In genomic region chr5:76165029-76165428, GRCh38 we compare ENCODE assay signal across 37 cellular contexts.
"Had no signal": no experiment of that assay in that cellular context is flagged by ENCODE, and none has a peak within 500 bp of the region (broad histone marks: within the 10 kb centered on the region; RNA-seq: fewer than 3 reads in every experiment).

No MANE protein-coding gene starts in this region.

- H3K4me3 Mint-ChIP-seq: activated naive CD4-positive, alpha-beta T cell treated with anti-CD3 and anti-CD28 coated beads for 36 hours; activated naive CD4-positive, alpha-beta T cell treated with anti-CD3 and anti-CD28 coated beads, Interleukin-2, amount 10 ng/mL, durations not matched to agents 7 days and 5 days; activated naive CD4-positive, alpha-beta T cell treated with anti-CD3 and anti-CD28 coated beads, Interleukin-2, amount 50 U/mL, for 24 hours; activated naive CD8-positive, alpha-beta T cell; activated naive CD8-positive, alpha-beta T cell treated with anti-CD3 and anti-CD28 coated beads for 36 hours; activated naive CD8-positive, alpha-beta T cell treated with anti-CD3 and anti-CD28 coated beads, Interleukin-2, amount 10 ng/mL, durations not matched to agents 7 days and 5 days; activated naive CD8-positive, alpha-beta T cell treated with anti-CD3 and anti-CD28 coated beads, Interleukin-2, amount 50 U/mL, for 24 hours; activated T-cell treated with anti-CD3 and anti-CD28 coated beads, Interleukin-2, amount 50 U/mL, for 24 hours; activated T-cell treated with anti-CD3 and anti-CD28 coated beads, Interleukin-2, amount 50 U/mL, for 4 hours; activated T-cell treated with anti-CD3 and anti-CD28 coated beads, Interleukin-2, amount 50 U/mL, for 72 hours; activated T-helper 1 cell treated with anti-CD3 and anti-CD28 coated beads, Interleukin-12 subunit alpha, Interleukin-12 subunit beta, Interleukin-2, Interleukin-4 antibody, amounts not matched to agents 30 ng/mL and 10 ng/mL and 1 ng/mL, durations not matched to agents 14 hours and 24 hours and 36 hours; activated T-helper 17 cell treated with anti-CD3 and anti-CD28 coated beads, Interleukin-2, amount 50 U/mL, for 72 hours; brain; central memory CD8-positive, alpha-beta T cell had no signal

- H3K9me3 Mint-ChIP-seq: activated naive CD4-positive, alpha-beta T cell treated with anti-CD3 and anti-CD28 coated beads for 36 hours; activated naive CD4-positive, alpha-beta T cell treated with anti-CD3 and anti-CD28 coated beads, Interleukin-2, amount 10 ng/mL, durations not matched to agents 7 days and 5 days; activated naive CD4-positive, alpha-beta T cell treated with anti-CD3 and anti-CD28 coated beads, Interleukin-2, amount 50 U/mL, for 24 hours; activated naive CD8-positive, alpha-beta T cell treated with anti-CD3 and anti-CD28 coated beads, Interleukin-2, amount 10 ng/mL, durations not matched to agents 7 days and 5 days; activated T-helper 2 cell treated with anti-CD3 and anti-CD28 coated beads, Interferon-gamma antibody, Interleukin-2, Interleukin-4, amounts not matched to agents 10 μg/mL and 5 μg/mL and 100 μg/mL, durations not matched to agents 14 hours and 24 hours and 36 hours; brain; central memory CD8-positive, alpha-beta T cell had no signal

- H3K36me3 ChIP-seq: adrenal gland, ascending aorta, brain microvascular endothelial cell, breast epithelium, cardiac muscle cell had no signal

- DNase-seq: activated effector memory CD4-positive, alpha-beta T cell treated with anti-CD3 and anti-CD28 coated beads, Interleukin-2, amount 50 U/mL, for 16 hours; activated effector memory CD4-positive, alpha-beta T cell treated with Interleukin-2 at 50 U/mL for 16 hours; activated gamma-delta T cell; activated gamma-delta T cell treated with Interleukin-2 at 50 U/mL for 16 hours; activated naive CD4-positive, alpha-beta T cell; activated naive CD4-positive, alpha-beta T cell treated with anti-CD3 and anti-CD28 coated beads for 36 hours; activated naive CD4-positive, alpha-beta T cell treated with anti-CD3 and anti-CD28 coated beads, Interleukin-2, amount 10 ng/mL, durations not matched to agents 7 days and 5 days; activated naive CD4-positive, alpha-beta T cell treated with anti-CD3 and anti-CD28 coated beads, Interleukin-2, amount 50 U/mL, for 16 hours; activated naive CD4-positive, alpha-beta T cell treated with Interleukin-2 at 50 U/mL for 16 hours; activated naive CD8-positive, alpha-beta T cell treated with anti-CD3 and anti-CD28 coated beads for 36 hours; activated naive CD8-positive, alpha-beta T cell treated with anti-CD3 and anti-CD28 coated beads, Interleukin-2, amount 10 ng/mL, durations not matched to agents 7 days and 5 days; activated naive CD8-positive, alpha-beta T cell treated with anti-CD3 and anti-CD28 coated beads, Interleukin-2, amount 50 U/mL, for 24 hours; activated T-cell treated with anti-CD3 and anti-CD28 coated beads, Interleukin-2, amount 50 U/mL, for 24 hours; activated T-cell treated with anti-CD3 and anti-CD28 coated beads, Interleukin-2, amount 50 U/mL, for 4 hours; activated T-cell treated with anti-CD3 and anti-CD28 coated beads, Interleukin-2, amount 50 U/mL, for 48 hours; activated T-cell treated with anti-CD3 and anti-CD28 coated beads, Interleukin-2, amount 50 U/mL, for 72 hours; adrenal gland; amniotic stem cell; amygdala; anterior cingulate cortex; aorta; body of pancreas; brain microvascular endothelial cell; caudate nucleus; central memory CD4-positive, alpha-beta T cell; cerebellar nuclear complex had no signal

- H3K27ac ChIP-seq: adrenal gland, ascending aorta, body of pancreas, brain microvascular endothelial cell, breast epithelium, cardiac muscle cell had no signal

- H3K27ac Mint-ChIP-seq: activated naive CD4-positive, alpha-beta T cell treated with anti-CD3 and anti-CD28 coated beads for 36 hours; activated naive CD4-positive, alpha-beta T cell treated with anti-CD3 and anti-CD28 coated beads, Interleukin-2, amount 10 ng/mL, durations not matched to agents 7 days and 5 days; activated naive CD4-positive, alpha-beta T cell treated with anti-CD3 and anti-CD28 coated beads, Interleukin-2, amount 50 U/mL, for 24 hours; activated naive CD4-positive, alpha-beta T cell treated with anti-CD3 and anti-CD28 coated beads, Interleukin-2, amount 50 U/mL, for 72 hours; activated naive CD8-positive, alpha-beta T cell; activated naive CD8-positive, alpha-beta T cell treated with anti-CD3 and anti-CD28 coated beads for 36 hours; activated naive CD8-positive, alpha-beta T cell treated with anti-CD3 and anti-CD28 coated beads, Interleukin-2, amount 10 ng/mL, durations not matched to agents 7 days and 5 days; activated naive CD8-positive, alpha-beta T cell treated with anti-CD3 and anti-CD28 coated beads, Interleukin-2, amount 50 U/mL, for 24 hours; activated T-cell treated with anti-CD3 and anti-CD28 coated beads, Interleukin-2, amount 50 U/mL, for 24 hours; activated T-helper 1 cell treated with anti-CD3 and anti-CD28 coated beads, Interleukin-12 subunit alpha, Interleukin-12 subunit beta, Interleukin-2, Interleukin-4 antibody, amounts not matched to agents 30 ng/mL and 10 ng/mL and 1 ng/mL, durations not matched to agents 14 hours and 24 hours and 36 hours; activated T-helper 17 cell treated with anti-CD3 and anti-CD28 coated beads, Interleukin-2, amount 50 U/mL, for 72 hours; activated T-helper 2 cell treated with anti-CD3 and anti-CD28 coated beads, Interferon-gamma antibody, Interleukin-2, Interleukin-4, amounts not matched to agents 10 μg/mL and 5 μg/mL and 100 μg/mL, durations not matched to agents 14 hours and 24 hours and 36 hours; brain had no signal

- ATAC-seq: activated naive CD4-positive, alpha-beta T cell treated with anti-CD3 and anti-CD28 coated beads, Interleukin-2, amount 50 U/mL, for 72 hours; activated naive CD8-positive, alpha-beta T cell treated with anti-CD3 and anti-CD28 coated beads, Interleukin-2, amount 50 U/mL, for 24 hours; activated T-cell treated with anti-CD3 and anti-CD28 coated beads, Interleukin-2, amount 50 U/mL, for 4 hours; activated T-cell treated with anti-CD3 and anti-CD28 coated beads, Interleukin-2, amount 50 U/mL, for 72 hours; activated T-helper 17 cell treated with anti-CD3 and anti-CD28 coated beads, Interleukin-2, amount 50 U/mL, for 72 hours; body of pancreas had no signal

- H3K27me3 Mint-ChIP-seq: central memory CD8-positive, alpha-beta T cell had no signal

- H3K4me1 Mint-ChIP-seq: activated naive CD4-positive, alpha-beta T cell treated with anti-CD3 and anti-CD28 coated beads, Interleukin-2, amount 10 ng/mL, durations not matched to agents 7 days and 5 days; activated naive CD4-positive, alpha-beta T cell treated with anti-CD3 and anti-CD28 coated beads, Interleukin-2, amount 50 U/mL, for 24 hours; activated naive CD8-positive, alpha-beta T cell treated with anti-CD3 and anti-CD28 coated beads for 36 hours; activated naive CD8-positive, alpha-beta T cell treated with anti-CD3 and anti-CD28 coated beads, Interleukin-2, amount 10 ng/mL, durations not matched to agents 7 days and 5 days; activated naive CD8-positive, alpha-beta T cell treated with anti-CD3 and anti-CD28 coated beads, Interleukin-2, amount 50 U/mL, for 24 hours; activated T-helper 17 cell treated with anti-CD3 and anti-CD28 coated beads, Interleukin-2, amount 50 U/mL, for 72 hours; central memory CD8-positive, alpha-beta T cell had no signal

- H3K9me3 ChIP-seq: adrenal gland, ascending aorta, body of pancreas, breast epithelium had no signal

- H3K36me3 Mint-ChIP-seq: activated naive CD4-positive, alpha-beta T cell treated with anti-CD3 and anti-CD28 coated beads, Interleukin-2, amount 10 ng/mL, durations not matched to agents 7 days and 5 days; activated naive CD4-positive, alpha-beta T cell treated with anti-CD3 and anti-CD28 coated beads, Interleukin-2, amount 50 U/mL, for 24 hours; activated naive CD8-positive, alpha-beta T cell; activated naive CD8-positive, alpha-beta T cell treated with anti-CD3 and anti-CD28 coated beads for 36 hours; activated naive CD8-positive, alpha-beta T cell treated with anti-CD3 and anti-CD28 coated beads, Interleukin-2, amount 10 ng/mL, durations not matched to agents 7 days and 5 days; brain had no signal

- H3K4me1 ChIP-seq: adrenal gland, ascending aorta, body of pancreas, breast epithelium had no signal

- H3K4me3 ChIP-seq: adrenal gland, ascending aorta, body of pancreas, breast epithelium, cardiac muscle cell had no signal

- H3K27me3 ChIP-seq: adrenal gland, ascending aorta, body of pancreas, brain microvascular endothelial cell, breast epithelium, cardiac muscle cell had no signal
